ENCODE assay signal across 1 cellular context in the genomic region with DNA sequence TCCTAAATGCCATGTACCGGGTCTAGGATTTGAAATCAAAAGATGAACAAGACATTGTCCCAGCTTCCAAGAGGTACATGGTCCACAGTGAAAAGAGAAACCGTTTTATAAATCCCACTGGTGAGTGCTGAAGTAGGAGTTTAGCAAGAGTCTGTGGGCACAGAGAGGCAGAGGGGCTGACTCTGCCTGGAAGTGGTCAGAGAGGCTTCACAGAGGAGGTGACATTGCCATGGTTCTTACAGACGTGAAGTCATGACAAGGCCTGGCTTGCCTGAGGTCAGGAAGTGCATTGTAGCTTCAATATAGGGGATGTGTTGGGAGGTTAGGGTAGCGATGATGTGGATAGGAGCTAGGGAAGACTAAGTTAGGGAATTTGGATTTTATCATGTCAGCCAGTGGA.
A peak's percentile ranks its signal among the peaks of the same experiment; 100 is the strongest.
TF ChIP-seq lines count a peak whose summit lies in the region.

No MANE protein-coding gene starts in this region.

TF ChIP-seq in K562, 482 proteins besides CTCF, POLR2A, EP300 and RAD21:
- TF ChIP-seq GATAD2A (IDR thresholded peaks at IDR 0.05) (no peak), ZNF551 (CRISPR knock-in tag; IDR thresholded peaks at IDR 0.05) (no peak), BHLHE40 (IDR thresholded peaks at IDR 0.05; ENCODE audit: low read length) (no peak), ZFP36 (IDR thresholded peaks at IDR 0.05; ENCODE audit: low read depth, low read length, partially characterized antibody) (peak; percentile 69)
- TF ChIP-seq, protein P1, sequence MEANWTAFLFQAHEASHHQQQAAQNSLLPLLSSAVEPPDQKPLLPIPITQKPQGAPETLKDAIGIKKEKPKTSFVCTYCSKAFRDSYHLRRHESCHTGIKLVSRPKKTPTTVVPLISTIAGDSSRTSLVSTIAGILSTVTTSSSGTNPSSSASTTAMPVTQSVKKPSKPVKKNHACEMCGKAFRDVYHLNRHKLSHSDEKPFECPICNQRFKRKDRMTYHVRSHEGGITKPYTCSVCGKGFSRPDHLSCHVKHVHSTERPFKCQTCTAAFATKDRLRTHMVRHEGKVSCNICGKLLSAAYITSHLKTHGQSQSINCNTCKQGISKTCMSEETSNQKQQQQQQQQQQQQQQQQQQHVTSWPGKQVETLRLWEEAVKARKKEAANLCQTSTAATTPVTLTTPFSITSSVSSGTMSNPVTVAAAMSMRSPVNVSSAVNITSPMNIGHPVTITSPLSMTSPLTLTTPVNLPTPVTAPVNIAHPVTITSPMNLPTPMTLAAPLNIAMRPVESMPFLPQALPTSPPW (CRISPR knock-in tag; IDR thresholded peaks at IDR 0.05) = 0 out of 2 replicates have a peak, but pooled peaks have one; percentile 5
